In the genomic region with DNA sequence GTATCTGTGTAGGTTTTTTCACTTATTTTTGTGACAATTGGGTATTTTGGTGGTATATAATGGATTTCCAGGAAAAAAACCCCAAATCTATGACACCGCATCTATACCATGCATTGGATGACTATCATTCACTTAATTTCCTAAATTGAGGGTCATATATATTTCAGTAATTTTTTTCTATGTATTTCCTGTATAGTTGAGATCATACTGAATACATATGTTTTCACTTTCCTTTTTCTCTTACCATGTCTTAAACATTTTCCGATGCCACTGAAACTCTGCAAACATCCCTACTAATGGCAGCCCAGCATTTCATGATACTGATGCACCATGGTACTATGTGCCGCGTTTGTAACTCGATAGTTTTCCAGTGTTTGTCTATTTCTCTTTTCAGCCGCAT, we compare ENCODE assay signal across 14 cellular contexts.
"Had no signal": no experiment of that assay in that cellular context is flagged by ENCODE, and none has a peak within 500 bp of the region (broad histone marks: within the 10 kb centered on the region; RNA-seq: fewer than 3 reads in every experiment).

No MANE protein-coding gene starts in this region.

- H3K27me3 Mint-ChIP-seq: activated B cell treated with CpG ODN at 0.5 μM for 24 hours, T-helper 17 cell had no signal

- H3K9me3 ChIP-seq: gastroesophageal sphincter, left lung, pancreas, thoracic aorta had no signal

- DNase-seq: activated B cell treated with CpG ODN at 0.5 μM for 24 hours; activated CD4-positive, alpha-beta T cell treated with anti-CD3 and anti-CD28 coated beads, Interleukin-2, amount 50 U/mL, for 48 hours; activated naive CD4-positive, alpha-beta T cell treated with Interleukin-2 at 50 U/mL for 16 hours; endodermal cell; kidney; left lung; mammary epithelial cell; pancreas; spleen; T-helper 17 cell had no signal

- H3K4me3 Mint-ChIP-seq: activated B cell treated with CpG ODN at 0.5 μM for 24 hours, endodermal cell, T-helper 17 cell had no signal

- H3K27ac Mint-ChIP-seq: activated B cell treated with CpG ODN at 0.5 μM for 24 hours, T-helper 17 cell had no signal

- H3K36me3 ChIP-seq: cardiac muscle cell, gastroesophageal sphincter, left lung, pancreas, spleen, thoracic aorta had no signal

- H3K27me3 ChIP-seq: cardiac muscle cell, gastroesophageal sphincter, left lung, pancreas, spleen had no signal

- ATAC-seq: gastroesophageal sphincter, left lung, pancreas, sciatic nerve, T-helper 17 cell had no signal

- H3K4me1 ChIP-seq: gastroesophageal sphincter, left lung, pancreas, spleen had no signal

- H3K4me1 Mint-ChIP-seq: activated B cell treated with CpG ODN at 0.5 μM for 24 hours, endodermal cell had no signal

- H3K27ac ChIP-seq: cardiac muscle cell, gastroesophageal sphincter, left lung, pancreas, spleen, thoracic aorta had no signal

- H3K4me3 ChIP-seq: cardiac muscle cell, gastroesophageal sphincter, left lung, pancreas, spleen, thoracic aorta had no signal
